In the genomic region with DNA sequence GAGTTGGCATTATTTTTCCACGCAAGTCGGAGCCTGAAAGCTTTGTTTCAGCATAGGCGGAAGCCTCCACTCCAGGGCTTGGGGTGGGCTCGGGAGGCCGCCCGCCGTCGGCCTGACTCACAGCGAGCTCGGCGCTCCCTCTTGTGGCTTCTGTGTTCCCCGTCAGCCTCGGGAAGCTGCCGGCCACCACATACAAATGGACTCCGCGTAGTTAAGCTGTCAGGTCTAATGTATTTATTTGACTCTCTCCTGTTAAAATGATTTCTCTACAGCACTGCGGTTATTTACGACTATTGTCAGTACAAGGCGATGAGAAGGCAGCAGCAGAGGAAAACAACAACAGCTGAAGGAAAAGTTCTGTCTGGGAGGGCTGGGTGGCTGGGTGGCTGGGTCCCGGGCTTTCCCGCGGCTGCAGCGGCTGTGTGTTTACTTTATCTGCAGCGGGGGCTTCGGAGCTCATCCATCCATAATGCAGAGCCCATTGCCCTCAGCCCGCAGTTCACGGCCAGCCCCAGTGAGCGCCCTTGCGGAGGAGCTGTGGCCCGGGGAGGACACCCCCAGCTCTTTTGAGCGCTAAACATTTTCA, we compare ENCODE assay signal across 2 cellular contexts.
A peak's percentile ranks its signal among the peaks of the same experiment; 100 is the strongest.
TF ChIP-seq lines count a peak whose summit lies in the region.

No MANE protein-coding gene starts in this region.

TF ChIP-seq in Ishikawa, 13 proteins besides CTCF, POLR2A, EP300 and RAD21:
- no peak for TF ChIP-seq CEBPB (IDR thresholded peaks at IDR 0.05)
- TF ChIP-seq NFIC (IDR thresholded peaks at IDR 0.05): no peak
- TF ChIP-seq TCF12 (IDR thresholded peaks at IDR 0.05; ENCODE audit: low read depth): no peak
- no peak for TF ChIP-seq YY1 (IDR thresholded peaks at IDR 0.05; ENCODE audit: low read depth)
- no peak for TF ChIP-seq TEAD4 (IDR thresholded peaks at IDR 0.05)
- TF ChIP-seq, protein P1, sequence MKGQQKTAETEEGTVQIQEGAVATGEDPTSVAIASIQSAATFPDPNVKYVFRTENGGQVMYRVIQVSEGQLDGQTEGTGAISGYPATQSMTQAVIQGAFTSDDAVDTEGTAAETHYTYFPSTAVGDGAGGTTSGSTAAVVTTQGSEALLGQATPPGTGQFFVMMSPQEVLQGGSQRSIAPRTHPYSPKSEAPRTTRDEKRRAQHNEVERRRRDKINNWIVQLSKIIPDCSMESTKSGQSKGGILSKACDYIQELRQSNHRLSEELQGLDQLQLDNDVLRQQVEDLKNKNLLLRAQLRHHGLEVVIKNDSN (IDR thresholded peaks at IDR 0.05): no peak
- TF ChIP-seq FOXM1 (IDR thresholded peaks at IDR 0.05; ENCODE audit: borderline replicate concordance, low read depth): no peak
- TF ChIP-seq, protein P2, sequence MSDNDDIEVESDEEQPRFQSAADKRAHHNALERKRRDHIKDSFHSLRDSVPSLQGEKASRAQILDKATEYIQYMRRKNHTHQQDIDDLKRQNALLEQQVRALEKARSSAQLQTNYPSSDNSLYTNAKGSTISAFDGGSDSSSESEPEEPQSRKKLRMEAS (IDR thresholded peaks at IDR 0.05): no peak
- TF ChIP-seq, protein P3, sequence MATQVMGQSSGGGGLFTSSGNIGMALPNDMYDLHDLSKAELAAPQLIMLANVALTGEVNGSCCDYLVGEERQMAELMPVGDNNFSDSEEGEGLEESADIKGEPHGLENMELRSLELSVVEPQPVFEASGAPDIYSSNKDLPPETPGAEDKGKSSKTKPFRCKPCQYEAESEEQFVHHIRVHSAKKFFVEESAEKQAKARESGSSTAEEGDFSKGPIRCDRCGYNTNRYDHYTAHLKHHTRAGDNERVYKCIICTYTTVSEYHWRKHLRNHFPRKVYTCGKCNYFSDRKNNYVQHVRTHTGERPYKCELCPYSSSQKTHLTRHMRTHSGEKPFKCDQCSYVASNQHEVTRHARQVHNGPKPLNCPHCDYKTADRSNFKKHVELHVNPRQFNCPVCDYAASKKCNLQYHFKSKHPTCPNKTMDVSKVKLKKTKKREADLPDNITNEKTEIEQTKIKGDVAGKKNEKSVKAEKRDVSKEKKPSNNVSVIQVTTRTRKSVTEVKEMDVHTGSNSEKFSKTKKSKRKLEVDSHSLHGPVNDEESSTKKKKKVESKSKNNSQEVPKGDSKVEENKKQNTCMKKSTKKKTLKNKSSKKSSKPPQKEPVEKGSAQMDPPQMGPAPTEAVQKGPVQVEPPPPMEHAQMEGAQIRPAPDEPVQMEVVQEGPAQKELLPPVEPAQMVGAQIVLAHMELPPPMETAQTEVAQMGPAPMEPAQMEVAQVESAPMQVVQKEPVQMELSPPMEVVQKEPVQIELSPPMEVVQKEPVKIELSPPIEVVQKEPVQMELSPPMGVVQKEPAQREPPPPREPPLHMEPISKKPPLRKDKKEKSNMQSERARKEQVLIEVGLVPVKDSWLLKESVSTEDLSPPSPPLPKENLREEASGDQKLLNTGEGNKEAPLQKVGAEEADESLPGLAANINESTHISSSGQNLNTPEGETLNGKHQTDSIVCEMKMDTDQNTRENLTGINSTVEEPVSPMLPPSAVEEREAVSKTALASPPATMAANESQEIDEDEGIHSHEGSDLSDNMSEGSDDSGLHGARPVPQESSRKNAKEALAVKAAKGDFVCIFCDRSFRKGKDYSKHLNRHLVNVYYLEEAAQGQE (IDR thresholded peaks at IDR 0.05; ENCODE audit: low read depth): no peak
- no peak for TF ChIP-seq ZBTB7A (IDR thresholded peaks at IDR 0.05; ENCODE audit: low read depth)

TF ChIP-seq in H1, 55 proteins besides CTCF, POLR2A, EP300 and RAD21:
- TF ChIP-seq BCL11A (IDR thresholded peaks at IDR 0.05; ENCODE audit: low read depth in 2 of 2, low read length in 2 of 2): no peak
- TF ChIP-seq ASH2L (IDR thresholded peaks at IDR 0.05; ENCODE audit: low read length): peak; percentile 46
- TF ChIP-seq, protein P4, sequence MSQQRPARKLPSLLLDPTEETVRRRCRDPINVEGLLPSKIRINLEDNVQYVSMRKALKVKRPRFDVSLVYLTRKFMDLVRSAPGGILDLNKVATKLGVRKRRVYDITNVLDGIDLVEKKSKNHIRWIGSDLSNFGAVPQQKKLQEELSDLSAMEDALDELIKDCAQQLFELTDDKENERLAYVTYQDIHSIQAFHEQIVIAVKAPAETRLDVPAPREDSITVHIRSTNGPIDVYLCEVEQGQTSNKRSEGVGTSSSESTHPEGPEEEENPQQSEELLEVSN (IDR thresholded peaks at IDR 0.05): no peak
- TF ChIP-seq CREB1 (IDR thresholded peaks at IDR 0.05): no peak
- TF ChIP-seq JUND (IDR thresholded peaks at IDR 0.05; ENCODE audit: low read length): peak; percentile 30; the same call in 1 of the 2 replicates
- TF ChIP-seq YY1 (IDR thresholded peaks at IDR 0.05; ENCODE audit: low read depth, low read length): peak; percentile 38; the same call in 1 of the 2 replicates
- no peak for TF ChIP-seq CHD2 (IDR thresholded peaks at IDR 0.05; ENCODE audit: low read length)
- TF ChIP-seq BACH1 (IDR thresholded peaks at IDR 0.05; ENCODE audit: low read length): no peak
